ENCODE assay signal across 21 cellular contexts in the genomic region with DNA sequence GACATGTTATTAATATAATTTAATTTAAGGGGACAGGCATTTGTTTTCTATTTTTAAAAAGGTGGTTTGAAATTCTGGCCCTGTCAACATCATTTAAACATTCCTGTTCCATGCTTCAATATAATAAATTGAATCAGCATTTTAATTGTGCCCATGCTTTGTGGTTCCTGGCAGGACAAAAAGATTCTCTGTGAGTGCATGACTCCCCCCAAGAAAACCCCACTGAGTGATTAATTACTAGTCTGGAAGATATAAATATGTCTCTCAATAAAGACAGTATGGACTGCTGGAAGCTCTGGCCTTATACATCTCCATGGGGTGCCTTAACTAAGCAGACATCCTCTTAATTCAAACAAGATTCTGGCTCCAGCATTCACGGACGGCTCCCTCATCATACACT.
"Had no signal": no experiment of that assay in that cellular context is flagged by ENCODE, and none has a peak within 500 bp of the region (broad histone marks: within the 10 kb centered on the region; RNA-seq: fewer than 3 reads in every experiment).

No MANE protein-coding gene starts in this region.

- H3K4me2 ChIP-seq: KMS-11 had no signal

- H3K27me3 ChIP-seq: Peyer's patch, SJSA1 had no signal

- ATAC-seq: activated T-helper 17 cell treated with anti-CD3 and anti-CD28 coated beads, Interleukin-2, amount 50 U/mL, for 72 hours had no signal

- H3K4me1 ChIP-seq: Peyer's patch, SJSA1 had no signal

- DNase-seq: activated CD4-positive, alpha-beta memory T cell treated with anti-CD3 and anti-CD28 coated beads for 36 hours; activated CD4-positive, alpha-beta T cell treated with anti-CD3 and anti-CD28 coated beads, Interleukin-2, amount 10 ng/mL, durations not matched to agents 7 days and 5 days; activated CD4-positive, CD25-positive, alpha-beta regulatory T cell; activated CD8-positive, alpha-beta memory T cell treated with anti-CD3 and anti-CD28 coated beads for 24 hours; activated gamma-delta T cell; activated naive CD4-positive, alpha-beta T cell treated with anti-CD3 and anti-CD28 coated beads for 36 hours; activated T-cell treated with anti-CD3 and anti-CD28 coated beads for 4 hours; activated T-cell treated with anti-CD3 and anti-CD28 coated beads, Interleukin-2, amount 50 U/mL, for 48 hours; amygdala; NCI-H1092; NCI-H1694; NCI-H2029 treated with DMSO at 0.1 percent for 48 hours; NCI-H526 treated with DMSO at 0.1 percent for 48 hours; Peyer's patch; Right ventricle myocardium superior; T-helper 1 cell had no signal

- H3K36me3 ChIP-seq: Peyer's patch, SJSA1 had no signal

- H3K9me3 ChIP-seq: SJSA1 had no signal

- H3K4me3 ChIP-seq: Peyer's patch, SJSA1 had no signal

- H3K27ac ChIP-seq: KMS-11, Peyer's patch, RWPE1, SJSA1, VCaP had no signal

- H3K9ac ChIP-seq: KMS-11 had no signal
